ENCODE assay signal across 16 cellular contexts in the genomic region with DNA sequence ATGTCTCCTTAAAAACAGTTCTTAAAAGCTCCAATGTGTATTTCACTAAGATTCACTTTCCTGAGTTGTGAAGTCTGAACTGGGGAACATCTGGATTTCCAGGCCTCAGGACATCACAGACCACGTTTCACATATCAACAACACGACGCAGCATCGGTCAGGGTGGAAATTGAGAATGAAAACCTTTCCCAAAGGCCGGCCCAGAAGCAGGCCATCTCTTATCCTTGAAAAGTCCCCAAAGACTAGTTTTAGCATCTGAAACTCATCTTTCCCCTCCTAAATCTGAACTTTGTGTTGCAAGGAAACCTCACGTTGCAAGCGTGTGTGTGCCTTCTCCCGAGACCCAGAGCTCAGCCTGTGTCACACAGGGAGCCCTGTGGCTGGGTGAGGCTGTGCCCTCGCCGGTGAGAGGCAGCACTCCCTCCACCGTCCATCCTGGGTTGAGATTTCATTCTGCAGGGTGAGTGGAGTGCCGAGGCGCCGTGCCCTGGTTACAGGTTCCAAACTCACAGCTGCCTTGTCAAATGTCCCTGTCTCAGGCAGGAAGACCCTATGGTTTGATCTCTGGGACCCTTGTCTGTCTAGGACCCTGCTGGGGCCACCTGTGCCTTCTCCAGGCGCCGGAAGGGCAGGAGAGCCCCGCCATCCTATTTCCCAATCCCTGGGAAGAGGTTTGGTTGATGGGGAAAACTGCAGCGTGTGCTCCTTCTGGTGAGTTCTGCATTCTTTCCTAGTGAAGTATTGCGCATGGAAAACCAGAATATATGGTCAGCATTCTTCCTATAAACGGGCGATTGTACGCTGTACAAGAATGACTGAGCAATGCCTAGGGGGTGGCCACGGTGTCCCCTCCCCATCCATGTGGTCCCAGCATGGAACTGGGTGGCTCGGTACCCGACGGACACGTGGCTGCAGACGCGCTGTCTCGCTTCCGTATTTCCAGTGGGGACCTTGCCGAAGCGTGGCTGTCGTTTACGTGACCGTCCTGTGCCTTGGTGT.
DNase-seq lines count a peak whose midpoint lies in the region; ATAC-seq and TF ChIP-seq lines count a peak whose summit lies in the region.
"Had no signal": no experiment of that assay in that cellular context is flagged by ENCODE, and none has a peak within 500 bp of the region (broad histone marks: within the 10 kb centered on the region; RNA-seq: fewer than 3 reads in every experiment).

No MANE protein-coding gene starts in this region.

- H3K9me3 ChIP-seq in GM23248 (ENCODE audit: low read depth) (no peaks in the 10 kb centered on the region), lower lobe of right lung (no peaks in the 10 kb centered on the region), suprapubic skin (no peaks in the 10 kb centered on the region), HAP-1 (no peaks in the 10 kb centered on the region)
- H3K9me3 ChIP-seq: prostate gland had no signal

- H3K9me2 ChIP-seq in GM23248 (ENCODE audit: insufficient read depth): no peaks in the 10 kb centered on the region

- H3K4me2 ChIP-seq in GM23248 (ENCODE audit: unreplicated experiment): peak overlapping the region; percentile 66

- TF ChIP-seq EP300 in suprapubic skin (IDR thresholded peaks at IDR 0.05): no peak

- H2AFZ ChIP-seq in GM23248: peak overlapping the region; percentile 77

- TF ChIP-seq POLR2A in suprapubic skin (IDR thresholded peaks at IDR 0.05): no peak

- H3K9ac ChIP-seq in GM23248: peak overlapping the region; percentile 81

- no peaks in the 10 kb centered on the region for H4K20me1 ChIP-seq in GM23248 (ENCODE audit: insufficient read depth)

- in situ Hi-C loops in GM23248 (cut with MboI): no loop called here
- in situ Hi-C loops in HAP-1 (cut with MboI; ENCODE audit: low sequenced_read_pairs): no loop called here

- TF ChIP-seq CTCF in lower lobe of right lung (IDR thresholded peaks at IDR 0.05): no peak
- no peak for TF ChIP-seq CTCF in suprapubic skin (IDR thresholded peaks at IDR 0.05)

- H3K4me3 ChIP-seq in GM23248 (peak overlapping the region; percentile 41), lower lobe of right lung (no peak overlapping the region), suprapubic skin (peak overlapping the region; percentile 19), HAP-1 (no peak overlapping the region)
- H3K4me3 ChIP-seq: prostate gland had no signal

- intact Hi-C loops in lower lobe of right lung (cut with DNase I): no loop called here

- H3K4me1 ChIP-seq in GM23248 (ENCODE audit: insufficient read depth): peaks cover 32% of the 10 kb centered on the region
- H3K4me1 ChIP-seq in lower lobe of right lung: no peaks in the 10 kb centered on the region
- peaks cover 17% of the 10 kb centered on the region for H3K4me1 ChIP-seq in suprapubic skin
- H3K4me1 ChIP-seq in HAP-1: no peaks in the 10 kb centered on the region
- H3K4me1 ChIP-seq: prostate gland had no signal

- ATAC-seq in lower lobe of right lung: peak; percentile 4 to 18

- H3F3A ChIP-seq in GM23248 (ENCODE audit: insufficient read depth): peaks cover 23% of the 10 kb centered on the region

- H3K27me3 ChIP-seq in GM23248 (replicated peaks; ENCODE audit: insufficient read depth) (no peaks in the 10 kb centered on the region), lower lobe of right lung (ENCODE audit: low read depth) (peaks cover 3% of the 10 kb centered on the region), suprapubic skin (peaks cover 34% of the 10 kb centered on the region), HAP-1 (ENCODE audit: low read depth) (no peaks in the 10 kb centered on the region)

- H3K36me3 ChIP-seq in GM23248 (ENCODE audit: low read depth) (no peaks in the 10 kb centered on the region), lower lobe of right lung (no peaks in the 10 kb centered on the region), suprapubic skin (no peaks in the 10 kb centered on the region), HAP-1 (replicated peaks) (no peaks in the 10 kb centered on the region)
- H3K36me3 ChIP-seq: prostate gland had no signal

- no peaks in the 10 kb centered on the region for H3K79me2 ChIP-seq in GM23248 (ENCODE audit: insufficient read depth)

- peak overlapping the region; percentile 77 for H3K27ac ChIP-seq in GM23248
- H3K27ac ChIP-seq in lower lobe of right lung: peak overlapping the region; percentile 65
- peak overlapping the region; percentile 83 for H3K27ac ChIP-seq in suprapubic skin
- H3K27ac ChIP-seq: prostate gland, VCaP had no signal

- 18 to 19% methylated on average over 35 of the region's 36 CpGs for WGBS in GM23248 (ENCODE audit: low coverage in 1 of 2, low lambda C conversion rate in 2 of 2, missing lambda C conversion rate in 2 of 2), 2 experiments
- 27% methylated on average over 16 of the region's 36 CpGs for WGBS in suprapubic skin

- DNase-seq in GM23248 (peak; percentile 91), ecto neural progenitor cell (ENCODE audit: low spot score) (peak; percentile 39), lower lobe of right lung (no peak), suprapubic skin (ENCODE audit: low spot score in 2 of 2) (no peak), epidermal melanocyte (ENCODE audit: insufficient read length, low spot score) (no peak), HAP-1 (ENCODE audit: low spot score in 2 of 2) (no peak), LoVo (ENCODE audit: low spot score) (no peak), T-helper 9 cell (no peak)
- DNase-seq: activated effector memory CD4-positive, alpha-beta T cell treated with Interleukin-2 at 50 U/mL for 16 hours; DMS79; effector CD8-positive, alpha-beta T cell; GOT3; NCI-H1048; OCI-M1 had no signal

Comparison
In these comparisons a context has a peak if more than half of its experiments do, and no peak if none do; other contexts are left out.
1. DNase-seq: peak in GM23248 (single experiment) and ecto neural progenitor cell (single experiment); none in lower lobe of right lung (single experiment), suprapubic skin (0 of 2), epidermal melanocyte (single experiment), HAP-1 (0 of 2), LoVo (single experiment) and T-helper 9 cell (single experiment).
2. H3K4me3 ChIP-seq: peak in GM23248 (single experiment) and suprapubic skin (single experiment); none in lower lobe of right lung (single experiment) and HAP-1 (single experiment).
3. Peak in every context shown above with its lines, with median percentiles within 50 percentile points of each other: H3K27ac ChIP-seq.